In genomic region chr16:8937803-8938202, GRCh38 we compare ENCODE assay signal across 24 cellular contexts. TPM values are rescaled to one million over a fixed set of nuclear protein-coding genes. Genes with fewer than 3 reads are reported as not detected.
DNase-seq lines count a peak whose midpoint lies in the region; ATAC-seq and TF ChIP-seq lines count a peak whose summit lies in the region.
"Had no signal": no experiment of that assay in that cellular context is flagged by ENCODE, and none has a peak within 500 bp of the region (broad histone marks: within the 10 kb centered on the region; RNA-seq: fewer than 3 reads in every experiment).

No MANE protein-coding gene starts in this region.

- no peaks in the 10 kb centered on the region for H3K9me3 Mint-ChIP-seq in activated T-cell treated with anti-CD3 and anti-CD28 coated beads, Interleukin-2, amount 50 U/mL, for 24 hours
- H3K9me3 Mint-ChIP-seq in activated T-cell treated with anti-CD3 and anti-CD28 coated beads, Interleukin-2, amount 50 U/mL, for 72 hours = no peaks in the 10 kb centered on the region
- H3K9me3 Mint-ChIP-seq: nephron; T-helper 2 cell treated with Interferon-gamma antibody and Interleukin-4, amounts not matched to agents 5 μg/mL and 100 μg/mL, for 36 hours had no signal

- DNase-seq in activated T-cell treated with anti-CD3 and anti-CD28 coated beads, Interleukin-2, amount 50 U/mL, for 24 hours = no peak
- no peak for DNase-seq in activated T-cell treated with anti-CD3 and anti-CD28 coated beads, Interleukin-2, amount 50 U/mL, for 72 hours
- DNase-seq in Karpas-422 = no peak
- peak; percentile 57 for DNase-seq in cerebellar cortex (ENCODE audit: low spot score)
- peak; percentile 23 for DNase-seq in osteoblast (ENCODE audit: insufficient read length, low spot score, missing footprints)
- DNase-seq in NCI-H2107 treated with DMSO at 0.1 percent for 48 hours (lab: John Stamatoyannopoulos, UW; ENCODE audit: unreplicated experiment) = no peak
- no peak for DNase-seq in T-helper 9 cell
- DNase-seq: activated effector memory CD4-positive, alpha-beta T cell treated with Interleukin-2 at 50 U/mL for 16 hours; amygdala; DMS153; heart left ventricle; mammary epithelial cell; NCI-H187; NCI-H446 treated with DMSO at 0.1 percent for 48 hours; SJCRH30; testis had no signal

- H3K79me2 ChIP-seq in Karpas-422 (ENCODE audit: low read length) (peaks cover 76% of the 10 kb centered on the region), osteoblast (ENCODE audit: insufficient read depth, low read length) (peaks cover 99% of the 10 kb centered on the region)

- no peaks in the 10 kb centered on the region for H3K9me2 ChIP-seq in Karpas-422 (replicated peaks; ENCODE audit: insufficient read depth, low read length)

- H3K27me3 ChIP-seq in Karpas-422 (ENCODE audit: low read length) (peaks cover 3% of the 10 kb centered on the region; the same call in 1 of the 2 replicates), osteoblast (ENCODE audit: insufficient read depth, low read length) (no peaks in the 10 kb centered on the region)
- H3K27me3 ChIP-seq: BLaER1 treated with 17β-estradiol and CSF1 and Interleukin-3, amounts not matched to agents 10 nM and 100 nM; heart left ventricle; SJCRH30; testis had no signal

- no peak overlapping the region for H3K27ac ChIP-seq in Karpas-422 (ENCODE audit: low read length)
- H3K27ac ChIP-seq in osteoblast (ENCODE audit: low read depth, low read length) = no peak overlapping the region
- H3K27ac ChIP-seq: BLaER1 treated with 17β-estradiol and CSF1 and Interleukin-3, amounts not matched to agents 10 nM and 100 nM; heart left ventricle; SJCRH30; testis had no signal

- H3K4me2 ChIP-seq in Karpas-422 (ENCODE audit: low read depth, low read length, poor library complexity, severe bottlenecking) (peak overlapping the region; percentile 4), osteoblast (ENCODE audit: insufficient read depth, low read length) (no peak overlapping the region)

- H3K4me3 ChIP-seq in Karpas-422 (ENCODE audit: low read length) = no peak overlapping the region
- no peak overlapping the region for H3K4me3 ChIP-seq in osteoblast (ENCODE audit: insufficient read depth, low read length)
- H3K4me3 ChIP-seq: BLaER1 treated with 17β-estradiol and CSF1 and Interleukin-3, amounts not matched to agents 10 nM and 100 nM; heart left ventricle; SJCRH30; testis had no signal

- no peak overlapping the region for H2AFZ ChIP-seq in Karpas-422 (ENCODE audit: low read length)
- H2AFZ ChIP-seq in osteoblast (ENCODE audit: low read length) = no peak overlapping the region

- H3K27me3 Mint-ChIP-seq in activated T-cell treated with anti-CD3 and anti-CD28 coated beads, Interleukin-2, amount 50 U/mL, for 24 hours = no peaks in the 10 kb centered on the region
- H3K27me3 Mint-ChIP-seq in activated T-cell treated with anti-CD3 and anti-CD28 coated beads, Interleukin-2, amount 50 U/mL, for 72 hours (ENCODE audit: low read depth) = no peaks in the 10 kb centered on the region
- H3K27me3 Mint-ChIP-seq: progenitor cell of endocrine pancreas had no signal

- peaks cover 70% of the 10 kb centered on the region for H3K4me1 ChIP-seq in Karpas-422 (ENCODE audit: low read length)
- peaks cover 7% of the 10 kb centered on the region for H3K4me1 ChIP-seq in osteoblast (ENCODE audit: insufficient read depth, low read length)
- H3K4me1 ChIP-seq: SJCRH30 had no signal

- no peak overlapping the region for H3K9ac ChIP-seq in Karpas-422 (ENCODE audit: low read length)

- H3K36me3 ChIP-seq in Karpas-422 (ENCODE audit: insufficient read depth, low read length) (no peaks in the 10 kb centered on the region; the same call in 1 of the 2 replicates), osteoblast (ENCODE audit: insufficient read depth, low read length) (no peaks in the 10 kb centered on the region)
- H3K36me3 ChIP-seq: heart left ventricle, SJCRH30 had no signal

- peaks cover 94% of the 10 kb centered on the region for H3K4me1 Mint-ChIP-seq in activated T-cell treated with anti-CD3 and anti-CD28 coated beads, Interleukin-2, amount 50 U/mL, for 24 hours (ENCODE audit: low read depth)
- peaks cover 84% of the 10 kb centered on the region for H3K4me1 Mint-ChIP-seq in activated T-cell treated with anti-CD3 and anti-CD28 coated beads, Interleukin-2, amount 50 U/mL, for 72 hours (ENCODE audit: low read depth)

- TF ChIP-seq CTCF in osteoblast (IDR thresholded peaks at IDR 0.05; ENCODE audit: extremely low read depth, low read depth, low read length) = no peak

- no peaks in the 10 kb centered on the region for H3K9me3 ChIP-seq in Karpas-422 (ENCODE audit: low read length)
- no peaks in the 10 kb centered on the region for H3K9me3 ChIP-seq in osteoblast (ENCODE audit: low read depth, low read length)
- H3K9me3 ChIP-seq: BLaER1 treated with 17β-estradiol and CSF1 and Interleukin-3, amounts not matched to agents 10 nM and 100 nM; heart left ventricle; SJCRH30; testis had no signal

- H4K20me1 ChIP-seq in Karpas-422 (ENCODE audit: insufficient read depth, low read depth, low read length) (peaks cover 99% of the 10 kb centered on the region), osteoblast (ENCODE audit: insufficient read depth, low read length) (peaks cover 97% of the 10 kb centered on the region)

- no peak for ATAC-seq in activated T-cell treated with anti-CD3 and anti-CD28 coated beads, Interleukin-2, amount 50 U/mL, for 72 hours (replicated peaks in 1 of 2)
- no peak for ATAC-seq in HG03280 (IDR thresholded peaks at IDR 0.05; ENCODE audit: unreplicated experiment)
- ATAC-seq: activated CD4-positive, CD25-positive, alpha-beta regulatory T cell treated with anti-CD3 and anti-CD28 coated beads, Interleukin-2, amount 50 U/mL, for 24 hours had no signal

- H3K27ac Mint-ChIP-seq in activated T-cell treated with anti-CD3 and anti-CD28 coated beads, Interleukin-2, amount 50 U/mL, for 24 hours = peak overlapping the region; percentile 69
- no peak overlapping the region for H3K27ac Mint-ChIP-seq in activated T-cell treated with anti-CD3 and anti-CD28 coated beads, Interleukin-2, amount 50 U/mL, for 72 hours
- H3K27ac Mint-ChIP-seq: T-helper 2 cell treated with Interferon-gamma antibody and Interleukin-4, amounts not matched to agents 5 μg/mL and 100 μg/mL, for 36 hours had no signal

- H3K4me3 Mint-ChIP-seq in activated T-cell treated with anti-CD3 and anti-CD28 coated beads, Interleukin-2, amount 50 U/mL, for 24 hours = no peak overlapping the region
- no peak overlapping the region for H3K4me3 Mint-ChIP-seq in activated T-cell treated with anti-CD3 and anti-CD28 coated beads, Interleukin-2, amount 50 U/mL, for 72 hours
- H3K4me3 Mint-ChIP-seq: nephron; T-helper 2 cell treated with Interferon-gamma antibody and Interleukin-4, amounts not matched to agents 5 μg/mL and 100 μg/mL, for 36 hours had no signal

- peaks cover 14% of the 10 kb centered on the region for H3K36me3 Mint-ChIP-seq in activated T-cell treated with anti-CD3 and anti-CD28 coated beads, Interleukin-2, amount 50 U/mL, for 24 hours (ENCODE audit: low read depth)
- peaks cover 0 to 2% of the 10 kb centered on the region in 2 donors for H3K36me3 Mint-ChIP-seq in activated T-cell treated with anti-CD3 and anti-CD28 coated beads, Interleukin-2, amount 50 U/mL, for 72 hours (ENCODE audit: insufficient read depth in 2 of 2)

RNA-seq across cellular contexts. Expression of gene USP7, which starts 25.9 kb away (rescaled TPM):
- total RNA-seq in activated T-cell treated with anti-CD3 and anti-CD28 coated beads, Interleukin-2, amount 50 U/mL, for 72 hours = 100 to 1,000 TPM; 126 to 131 TPM
- 38.6 and 42.5 TPM in 2 replicates for total RNA-seq in Karpas-422 (2014; rRNA removed; shearing (Covaris generic); ENCODE audit: low replicate concordance)
- total RNA-seq in osteoblast = 46.0 and 51.4 TPM in 2 replicates

RNA-seq across cellular contexts. Expression of gene LITAFD, which starts 55.7 kb away (rescaled TPM):
- not detected for total RNA-seq in activated T-cell treated with anti-CD3 and anti-CD28 coated beads, Interleukin-2, amount 50 U/mL, for 72 hours
- total RNA-seq in Karpas-422 (2014; rRNA removed; shearing (Covaris generic); ENCODE audit: low replicate concordance) = 0.45 TPM in 1 of 2 replicates, not detected in the other
- not detected in 2 replicates for total RNA-seq in osteoblast
- total RNA-seq: cardiac septum, fibroblast of lung, heart left ventricle, mammary epithelial cell, progenitor cell of endocrine pancreas, SJCRH30 had no signal

Comparison
In these comparisons a context has a peak if more than half of its experiments do, and no peak if none do; other contexts are left out.
1. DNase-seq: peak in cerebellar cortex (single experiment) and osteoblast (single experiment); none in activated T-cell treated with anti-CD3 and anti-CD28 coated beads, Interleukin-2, amount 50 U/mL, for 24 hours (single experiment), activated T-cell treated with anti-CD3 and anti-CD28 coated beads, Interleukin-2, amount 50 U/mL, for 72 hours (0 of 2), Karpas-422 (single experiment), NCI-H2107 treated with DMSO at 0.1 percent for 48 hours (single experiment) and T-helper 9 cell (single experiment).